In the genomic region with DNA sequence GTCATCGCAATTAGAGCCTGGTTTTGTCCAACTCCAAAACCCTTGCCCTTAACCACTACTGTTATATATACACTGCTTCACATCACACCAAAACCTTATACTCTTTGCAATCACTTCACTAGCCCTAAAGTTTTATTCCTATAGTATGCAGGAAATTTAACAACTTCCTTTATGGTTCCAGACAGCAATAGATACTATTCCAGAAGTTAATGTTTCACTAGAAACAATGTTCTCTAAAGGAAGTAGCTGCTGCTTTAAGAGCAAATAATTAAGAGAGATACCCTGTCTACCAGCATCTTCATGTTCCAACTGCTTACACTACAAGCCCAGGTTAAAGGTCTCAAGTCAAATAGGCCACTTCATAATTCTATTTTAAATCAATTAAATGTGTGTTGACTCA, we compare ENCODE assay signal across 24 cellular contexts. TPM values are rescaled to one million over a fixed set of nuclear protein-coding genes. Genes with fewer than 3 reads are reported as not detected.
DNase-seq lines count a peak whose midpoint lies in the region; ATAC-seq and FAIRE-seq lines count a peak whose summit lies in the region.
"Had no signal": no experiment of that assay in that cellular context is flagged by ENCODE, and none has a peak within 500 bp of the region (broad histone marks: within the 10 kb centered on the region; RNA-seq: fewer than 3 reads in every experiment).

No MANE protein-coding gene starts in this region.

- no peaks in the 10 kb centered on the region for H3K36me3 Mint-ChIP-seq in T-helper 17 cell (ENCODE audit: low read depth)
- H3K36me3 Mint-ChIP-seq: CD4-positive, alpha-beta memory T cell had no signal

- H3K9me3 ChIP-seq in T-helper 17 cell (ENCODE audit: control insufficient read depth, low read length, poor library complexity, severe bottlenecking), result no peaks in the 10 kb centered on the region
- no peaks in the 10 kb centered on the region for H3K9me3 ChIP-seq in small intestine (ENCODE audit: control insufficient read depth, low read depth)
- no peaks in the 10 kb centered on the region for H3K9me3 ChIP-seq in MG63
- H3K9me3 ChIP-seq: SJCRH30 had no signal

- peaks cover 3 to 5% of the 10 kb centered on the region in 2 donors for H3K4me1 ChIP-seq in small intestine (ENCODE audit: control insufficient read depth in 2 of 2, insufficient read depth in 1 of 2, low read depth in 1 of 2, low read length in 1 of 2)
- H3K4me1 ChIP-seq: SJCRH30 had no signal

- no peak overlapping the region for H3K4me3 Mint-ChIP-seq in T-helper 17 cell
- H3K4me3 Mint-ChIP-seq: CD4-positive, alpha-beta memory T cell had no signal

- H3K27me3 ChIP-seq in small intestine (ENCODE audit: control insufficient read depth in 2 of 2, insufficient read depth in 2 of 2, low read length in 2 of 2) (peaks cover 0 to 3% of the 10 kb centered on the region in 2 donors), MG63 (peaks cover 18% of the 10 kb centered on the region)
- H3K27me3 ChIP-seq: SJCRH30 had no signal

- H3K4me1 Mint-ChIP-seq in T-helper 17 cell, result no peaks in the 10 kb centered on the region
- H3K4me1 Mint-ChIP-seq: CD4-positive, alpha-beta memory T cell had no signal

- DNase-seq in GM18507 (ENCODE audit: extremely low spot score, insufficient read length, low read depth) (no peak), T-helper 17 cell (no peak), left colon (no peak), small intestine (peak; percentile 82), NCI-H187 treated with DMSO at 0.1 percent for 48 hours (lab: John Stamatoyannopoulos, UW) (no peak), HuH-7.5 (ENCODE audit: low spot score) (no peak), MG63 (no peak)
- DNase-seq: C1 segment of cervical spinal cord; CD4-positive, alpha-beta memory T cell; COR-L47; DMS 273 treated with DMSO at 0.1 percent for 48 hours; GM23248; H7; Kasumi-1; MM.1S; NCI-H2029 treated with DMSO at 0.1 percent for 48 hours; NCI-H446 treated with DMSO at 0.1 percent for 48 hours; NCI-H526 treated with DMSO at 0.1 percent for 48 hours; PC-9; SJCRH30 had no signal

- peaks cover 20% of the 10 kb centered on the region for H3K27me3 Mint-ChIP-seq in T-helper 17 cell

- H3K36me3 ChIP-seq in small intestine (ENCODE audit: control insufficient read depth in 2 of 2, insufficient read depth in 2 of 2, low read length in 2 of 2), result no peaks in the 10 kb centered on the region
- H3K36me3 ChIP-seq in MG63, result no peaks in the 10 kb centered on the region
- H3K36me3 ChIP-seq: SJCRH30 had no signal

- H3K4me3 ChIP-seq in small intestine (ENCODE audit: low read depth in 1 of 2, low read length in 2 of 2) (no peak overlapping the region), MG63 (no peak overlapping the region)
- H3K4me3 ChIP-seq: GM23248, K562, PC-9, SJCRH30 had no signal

- WGBS in small intestine, 3 donors, result 8 to 67% (median 25%) methylated on average over 1 of the region's 1 CpG

- intact Hi-C loops in left colon (cut with DNase I, micrococcal nuclease), result no loop called here

- peak overlapping the region; percentile 8 for H3K27ac Mint-ChIP-seq in T-helper 17 cell
- H3K27ac Mint-ChIP-seq: CD4-positive, alpha-beta memory T cell had no signal

- no peak overlapping the region for H3K27ac ChIP-seq in small intestine (ENCODE audit: low read depth in 1 of 2, low read length in 1 of 2)
- H3K27ac ChIP-seq: GM23248, HL-60, PC-9, SJCRH30 had no signal

- FAIRE-seq in GM18507 (lab: Jason Lieb, UNC) (peak; percentile 56), small intestine (lab: Jason Lieb, UNC) (peak; percentile 80)
- FAIRE-seq: K562 had no signal

- ATAC-seq in T-helper 17 cell, result no peak
- peak; percentile 88 for ATAC-seq in left colon
- ATAC-seq in GM21723 (IDR thresholded peaks at IDR 0.05; ENCODE audit: unreplicated experiment), result no peak
- ATAC-seq: K562, Right ventricle myocardium inferior had no signal

RNA-seq across cellular contexts. Expression of a gene that starts 22.0 kb away (rescaled TPM):
- total RNA-seq in T-helper 17 cell (not detected), left colon (1 to 10 TPM in 1 of 2 donors, under 1 TPM in 1; 0.43 to 2.3 TPM)
- polyA plus RNA-seq in small intestine, result 10 to 100 TPM in 1 of 3 donors, 1 to 10 TPM in 2; 1.1 to 14.5 (median 4.0) TPM
- 0.37 and 0.43 TPM in 2 replicates for total RNA-seq in MG63 (2014; rRNA removed; shearing (Covaris generic); ENCODE audit: low replicate concordance)
- polyA plus RNA-seq: CD4-positive, alpha-beta memory T cell had no signal
